30 cellular contexts compared by ENCODE assay signal in the genomic region with DNA sequence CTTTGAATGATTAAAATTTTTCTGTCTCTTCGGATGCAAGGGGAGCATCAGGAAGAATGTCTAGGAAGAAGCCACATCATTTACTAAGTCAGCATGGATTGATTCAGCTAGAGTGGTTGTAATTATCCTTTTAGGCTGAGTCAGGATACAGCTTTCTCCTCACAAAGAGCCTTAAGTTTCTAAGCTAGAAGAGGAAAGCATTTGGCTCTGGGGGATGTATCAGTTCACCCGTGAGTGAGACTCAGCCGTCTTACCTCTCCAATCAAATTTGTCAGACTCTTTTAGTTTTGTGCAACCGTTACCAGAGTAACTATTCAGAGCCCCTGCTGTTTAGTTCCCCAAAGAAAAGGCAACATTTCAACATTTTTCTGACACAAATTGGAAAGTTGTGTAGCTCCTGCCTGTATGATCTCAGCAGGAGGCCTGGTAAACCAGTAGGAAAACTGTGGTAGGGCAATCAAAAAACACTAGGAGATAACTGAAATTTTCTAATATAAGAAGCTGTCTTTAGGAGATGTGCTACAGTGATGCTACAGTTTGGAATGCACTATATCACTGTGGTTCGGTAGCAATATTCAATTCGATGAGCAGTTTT.
DNase-seq lines count a peak whose midpoint lies in the region; ATAC-seq, FAIRE-seq and TF ChIP-seq lines count a peak whose summit lies in the region.
"Had no signal": no experiment of that assay in that cellular context is flagged by ENCODE, and none has a peak within 500 bp of the region (broad histone marks: within the 10 kb centered on the region; RNA-seq: fewer than 3 reads in every experiment).

No MANE protein-coding gene starts in this region.

- H3K9ac ChIP-seq in H1 (replicated peaks in 1 of 4; ENCODE audit: extremely low read depth in 1 of 4, low read depth in 3 of 4, low read length in 3 of 4) = no peak overlapping the region

- H4K91ac ChIP-seq in H1 (replicated peaks; ENCODE audit: insufficient read length, low read length) = no peak overlapping the region

- no peaks in the 10 kb centered on the region for H3K23me2 ChIP-seq in H1 (ENCODE audit: low read depth, low read length)

- H2AK5ac ChIP-seq in H1 (ENCODE audit: low read depth, low read length) = no peak overlapping the region

- POLR2A ChIA-PET in H1 (lab: Charles Lee; ENCODE audit: partially characterized antibody) = no interaction called here

- H3K56ac ChIP-seq in H1 (replicated peaks; ENCODE audit: insufficient read length, low read depth, low read length) = no peak overlapping the region

- no peak for TF ChIP-seq POLR2A in H1 (IDR thresholded peaks at IDR 0.05; ENCODE audit: control extremely low read depth in 1 of 2, low read depth in 2 of 2, low read length in 2 of 2)

- TF ChIP-seq RAD21 in H1 (IDR thresholded peaks at IDR 0.05 in 1 of 2, conservative IDR thresholded peaks at IDR 0.05 in 1 of 2; ENCODE audit: low read depth in 2 of 2, low read length in 2 of 2) = no peak

- H3K27ac ChIP-seq in H1 (ENCODE audit: low read depth, low read length) = no peak overlapping the region
- H3K27ac ChIP-seq: breast epithelium had no signal

- H2BK15ac ChIP-seq in H1 (ENCODE audit: low read length) = no peak overlapping the region

- 84% methylated on average over 6 of the region's 6 CpGs; no CpG with 5 or more reads in 1 of the 2 experiments for WGBS in H1 (ENCODE audit: extremely low coverage in 1 of 2, insufficient coverage in 1 of 2, insufficient read length in 1 of 2, insufficient replicate concordance in 2 of 2, low coverage in 1 of 2, low lambda C conversion rate in 2 of 2, missing lambda C conversion rate in 1 of 2), 2 experiments

- H3K23ac ChIP-seq in H1 (ENCODE audit: insufficient read length) = no peak overlapping the region

- H3K4me3 Mint-ChIP-seq in neural crest cell = no peak overlapping the region
- H3K4me3 Mint-ChIP-seq: activated CD8-positive, alpha-beta memory T cell treated with anti-CD3 and anti-CD28 coated beads, Interleukin-2, amount 10 ng/mL, durations not matched to agents 7 days and 5 days; activated naive CD8-positive, alpha-beta T cell treated with anti-CD3 and anti-CD28 coated beads, Interleukin-2, amount 50 U/mL, for 24 hours; CD8-positive, alpha-beta memory T cell; IgD-negative memory B cell; naive B cell had no signal

- CTCF ChIA-PET in H1 (lab: Charles Lee; ENCODE audit: partially characterized antibody) = interaction anchor here (0.6 to 1.3 kb wide), 3 partner anchors 9 to 88 kb away, joined by 3 to 4 read pairs (median 4); no protein-coding TSS in a partner anchor

- no peaks in the 10 kb centered on the region for H3K36me3 ChIP-seq in H1 (ENCODE audit: control insufficient read depth in 2 of 4, insufficient read depth in 4 of 4, low read length in 3 of 4)
- H3K36me3 ChIP-seq: breast epithelium had no signal

- no peaks in the 10 kb centered on the region for H3K9me3 ChIP-seq in H1 (ENCODE audit: insufficient read depth in 2 of 2, low read depth in 1 of 2, low read length in 1 of 2)
- H3K9me3 ChIP-seq: breast epithelium had no signal

- peaks cover 15% of the 10 kb centered on the region for H3K4me1 Mint-ChIP-seq in neural crest cell
- H3K4me1 Mint-ChIP-seq: activated CD8-positive, alpha-beta memory T cell treated with anti-CD3 and anti-CD28 coated beads, Interleukin-2, amount 10 ng/mL, durations not matched to agents 7 days and 5 days; activated naive CD8-positive, alpha-beta T cell treated with anti-CD3 and anti-CD28 coated beads, Interleukin-2, amount 50 U/mL, for 24 hours; CD8-positive, alpha-beta memory T cell; IgD-negative memory B cell; naive B cell had no signal

- DNase-seq in EH (ENCODE audit: low read depth) = peak; percentile 15
- peak; percentile 75 for DNase-seq in NCI-H2227 treated with DMSO at 0.1 percent for 48 hours (lab: John Stamatoyannopoulos, UW)
- DNase-seq in H1 (ENCODE audit: low read depth in 1 of 2, low spot score in 2 of 2) = no peak
- DNase-seq in neural crest cell (ENCODE audit: low read depth, low spot score) = no peak
- no peak for DNase-seq in stimulated activated naive CD4-positive, alpha-beta T cell (lab: John Stamatoyannopoulos, UW)
- no peak for DNase-seq in Ammon's horn (ENCODE audit: low spot score)
- no peak for DNase-seq in left lobe of liver (ENCODE audit: low spot score)
- no peak for DNase-seq in HUDEP-2 (lab: John Stamatoyannopoulos, UW; ENCODE audit: unreplicated experiment in 76 of 76)
- DNase-seq: activated CD4-positive, alpha-beta T cell treated with anti-CD3 and anti-CD28 coated beads, Interleukin-2, amount 50 U/mL, for 4 hours; activated CD8-positive, alpha-beta memory T cell treated with anti-CD3 and anti-CD28 coated beads, Interleukin-2, amount 10 ng/mL, durations not matched to agents 7 days and 5 days; activated naive CD8-positive, alpha-beta T cell treated with anti-CD3 and anti-CD28 coated beads, Interleukin-2, amount 50 U/mL, for 24 hours; activated T-cell treated with anti-CD3 and anti-CD28 coated beads, Interleukin-2, amount 50 U/mL, for 48 hours; CD8-positive, alpha-beta memory T cell; DMS 273 treated with DMSO at 0.1 percent for 48 hours; EL; midbrain; naive B cell; NCI-H146; NCI-H2107; NCI-H510A; NK-92 treated with Interleukin-12 subunit alpha and Interleukin-12 subunit beta, amount 100 ng/mL, for 24 hours; occipital lobe; stimulated activated CD4-positive, alpha-beta T cell treated with anti-CD3 and anti-CD28 coated beads, Interleukin-15, amount 100 ng/mL, for 24 hours; stimulated activated CD4-positive, alpha-beta T cell treated with anti-CD3 and anti-CD28 coated beads, Interleukin-4, amount 100 ng/mL, for 4 hours; T-helper 1 cell; trophoblast cell had no signal

- no peaks in the 10 kb centered on the region for H4K20me1 ChIP-seq in H1 (replicated peaks in 1 of 2; ENCODE audit: control insufficient read depth in 1 of 2, insufficient read depth in 2 of 2, low read length in 2 of 2)

- H2BK5ac ChIP-seq in H1 (ENCODE audit: low read depth, low read length) = no peak overlapping the region

- TF ChIP-seq EP300 in H1 (IDR thresholded peaks at IDR 0.05; ENCODE audit: borderline replicate concordance in 1 of 2, low read depth in 2 of 2, low read length in 2 of 2) = no peak

- H4K5ac ChIP-seq in H1 (ENCODE audit: insufficient read length, low read depth, low read length) = no peak overlapping the region

- H3K4me1 ChIP-seq in H1 (replicated peaks in 1 of 4; ENCODE audit: control insufficient read depth in 3 of 4, insufficient read depth in 4 of 4, low read length in 3 of 4) = no peaks in the 10 kb centered on the region; a peak in 1 of 7 replicates
- H3K4me1 ChIP-seq: breast epithelium had no signal

- H3K27me3 ChIP-seq in H1 (replicated peaks in 1 of 4; ENCODE audit: control insufficient read depth in 3 of 4, extremely low read depth in 1 of 4, insufficient read depth in 3 of 4, low read length in 3 of 4) = peaks cover 0 to 1% (median 0%) of the 10 kb centered on the region in 4 experiments; a peak in 1 of 7 replicates
- H3K27me3 ChIP-seq: breast epithelium had no signal

- no peaks in the 10 kb centered on the region for H3K9me3 Mint-ChIP-seq in neural crest cell
- H3K9me3 Mint-ChIP-seq: activated naive CD8-positive, alpha-beta T cell treated with anti-CD3 and anti-CD28 coated beads, Interleukin-2, amount 50 U/mL, for 24 hours; naive B cell had no signal

- no peaks in the 10 kb centered on the region for H3K36me3 Mint-ChIP-seq in neural crest cell (ENCODE audit: low read depth)
- H3K36me3 Mint-ChIP-seq: activated CD8-positive, alpha-beta memory T cell treated with anti-CD3 and anti-CD28 coated beads, Interleukin-2, amount 10 ng/mL, durations not matched to agents 7 days and 5 days; CD8-positive, alpha-beta memory T cell; IgD-negative memory B cell; naive B cell had no signal

- no peaks in the 10 kb centered on the region for H3K27me3 Mint-ChIP-seq in neural crest cell (ENCODE audit: low read depth)
- H3K27me3 Mint-ChIP-seq: activated CD8-positive, alpha-beta memory T cell treated with anti-CD3 and anti-CD28 coated beads, Interleukin-2, amount 10 ng/mL, durations not matched to agents 7 days and 5 days; activated naive CD8-positive, alpha-beta T cell treated with anti-CD3 and anti-CD28 coated beads, Interleukin-2, amount 50 U/mL, for 24 hours; CD8-positive, alpha-beta memory T cell; IgD-negative memory B cell; naive B cell had no signal

- FAIRE-seq in H1 (lab: Jason Lieb, UNC) = no peak
- FAIRE-seq: GM12891, keratinocyte had no signal

- H2BK12ac ChIP-seq in H1 (ENCODE audit: low read depth, low read length) = no peak overlapping the region

- H2BK20ac ChIP-seq in H1 (ENCODE audit: low read length) = no peak overlapping the region

- no peaks in the 10 kb centered on the region for H3K79me2 ChIP-seq in H1 (ENCODE audit: control insufficient read depth in 1 of 2, insufficient read depth in 2 of 2, low read length in 2 of 2)

- no peak overlapping the region for H4K8ac ChIP-seq in H1 (ENCODE audit: extremely low read depth, insufficient read depth, low read length)

- H2AFZ ChIP-seq in H1 (ENCODE audit: low read length) = peak overlapping the region; percentile 74; the same call in 1 of the 2 replicates

- no peak overlapping the region; a peak in 1 of 4 replicates for H3K4me2 ChIP-seq in H1 (ENCODE audit: insufficient read depth in 1 of 2, low read depth in 2 of 2, low read length in 2 of 2)

- H3K4me3 ChIP-seq in H1 (ENCODE audit: extremely low read depth in 1 of 4, insufficient read depth in 2 of 4, low read depth in 3 of 4, low read length in 4 of 4) = no peak overlapping the region
- H3K4me3 ChIP-seq: breast epithelium had no signal

- no peak overlapping the region for H3K18ac ChIP-seq in H1 (ENCODE audit: extremely low read depth, low read length)

- no peak for ATAC-seq in left lobe of liver
- ATAC-seq: activated CD8-positive, alpha-beta memory T cell treated with anti-CD3 and anti-CD28 coated beads, Interleukin-2, amount 10 ng/mL, durations not matched to agents 7 days and 5 days; activated naive CD8-positive, alpha-beta T cell treated with anti-CD3 and anti-CD28 coated beads, Interleukin-2, amount 50 U/mL, for 24 hours had no signal

- H3K4ac ChIP-seq in H1 (replicated peaks; ENCODE audit: insufficient read length, low read depth, low read length) = no peak overlapping the region

- no peak overlapping the region for H2BK120ac ChIP-seq in H1 (replicated peaks; ENCODE audit: low read depth, low read length)

- no peak overlapping the region for H3K14ac ChIP-seq in H1 (ENCODE audit: insufficient read length)

- peak overlapping the region; percentile 47 for H3K27ac Mint-ChIP-seq in neural crest cell (ENCODE audit: unreplicated experiment)
- H3K27ac Mint-ChIP-seq: activated CD8-positive, alpha-beta memory T cell treated with anti-CD3 and anti-CD28 coated beads, Interleukin-2, amount 10 ng/mL, durations not matched to agents 7 days and 5 days; activated naive CD8-positive, alpha-beta T cell treated with anti-CD3 and anti-CD28 coated beads, Interleukin-2, amount 50 U/mL, for 24 hours; CD8-positive, alpha-beta memory T cell; naive B cell had no signal

- no peaks in the 10 kb centered on the region for H3K79me1 ChIP-seq in H1 (ENCODE audit: low read depth, low read length)

- TF ChIP-seq CTCF in H1 (IDR thresholded peaks at IDR 0.05; ENCODE audit: control extremely low read depth in 1 of 3, insufficient read depth in 1 of 3, low read depth in 1 of 3, low read length in 3 of 3) (no peak), neural crest cell (conservative IDR thresholded peaks at IDR 0.05) (no peak)

TF ChIP-seq in H1, 55 proteins besides CTCF, POLR2A, EP300 and RAD21 (continues in another document):
- no peak for TF ChIP-seq SP4 (IDR thresholded peaks at IDR 0.05; ENCODE audit: low read length)

Comparison
In these comparisons a context has a peak if more than half of its experiments do, and no peak if none do; other contexts are left out.
1. DNase-seq: peak in EH (single experiment) and NCI-H2227 treated with DMSO at 0.1 percent for 48 hours (single experiment); none in H1 (0 of 2), neural crest cell (single experiment), stimulated activated naive CD4-positive, alpha-beta T cell (0 of 6), Ammon's horn (single experiment), left lobe of liver (single experiment) and HUDEP-2 (0 of 76).